1 cellular context compared by ENCODE assay signal in the genomic region with DNA sequence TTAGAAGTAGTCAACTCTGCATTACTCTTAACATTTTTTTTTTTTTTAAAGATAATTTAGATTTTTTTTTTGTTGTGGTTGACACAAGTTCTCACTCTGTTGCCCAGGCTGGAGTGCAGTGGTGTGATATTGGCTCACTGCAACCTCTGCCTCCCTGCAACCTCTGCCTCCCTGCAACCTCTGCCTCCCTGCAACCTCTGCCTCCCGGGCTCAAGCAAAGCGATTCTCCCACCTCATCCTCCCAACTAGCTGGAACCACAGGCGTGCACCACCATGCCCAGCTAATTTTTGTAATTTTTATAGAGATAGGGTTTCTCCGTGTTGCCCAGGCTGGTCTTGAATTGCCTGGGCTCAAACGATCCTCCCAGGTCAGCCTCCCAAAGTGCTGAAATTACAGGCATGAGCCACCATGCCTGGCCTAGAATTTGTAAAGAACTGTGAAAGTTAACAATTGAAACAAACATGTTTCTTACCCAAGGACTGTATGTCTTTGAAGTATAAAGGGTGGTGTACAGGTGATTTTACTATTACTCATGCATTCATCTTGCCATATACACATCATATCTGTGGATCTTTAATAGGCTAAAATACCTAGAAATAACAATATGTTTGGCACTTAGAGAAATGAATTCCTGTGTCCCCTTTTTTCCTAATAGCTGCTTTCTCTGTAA.
TF ChIP-seq lines count a peak whose summit lies in the region.

No MANE protein-coding gene starts in this region.

TF ChIP-seq in GM23338, 12 proteins besides CTCF, POLR2A, EP300 and RAD21:
- TF ChIP-seq STAT1 (IDR thresholded peaks at IDR 0.05; ENCODE audit: unreplicated experiment) (no peak), REST (IDR thresholded peaks at IDR 0.05; ENCODE audit: unreplicated experiment) (no peak), ZNF114 (CRISPR knock-in tag; IDR thresholded peaks at IDR 0.05) (no peak), EZH2phosphoT487 (IDR thresholded peaks at IDR 0.05; ENCODE audit: unreplicated experiment) (no peak), ETS1 (IDR thresholded peaks at IDR 0.05) (no peak), ZNF331 (CRISPR knock-in tag; IDR thresholded peaks at IDR 0.05; ENCODE audit: low read depth) (no peak), POLR2AphosphoS5 (IDR thresholded peaks at IDR 0.05; ENCODE audit: low read depth) (no peak), CREB1 (CRISPR knock-in tag; IDR thresholded peaks at IDR 0.05; ENCODE audit: low read depth) (no peak), EZH2 (IDR thresholded peaks at IDR 0.05; ENCODE audit: low read depth, unreplicated experiment) (no peak), NANOG (IDR thresholded peaks at IDR 0.05; ENCODE audit: borderline replicate concordance) (no peak), JUNB (IDR thresholded peaks at IDR 0.05; ENCODE audit: unreplicated experiment) (no peak)
- TF ChIP-seq, protein P1, sequence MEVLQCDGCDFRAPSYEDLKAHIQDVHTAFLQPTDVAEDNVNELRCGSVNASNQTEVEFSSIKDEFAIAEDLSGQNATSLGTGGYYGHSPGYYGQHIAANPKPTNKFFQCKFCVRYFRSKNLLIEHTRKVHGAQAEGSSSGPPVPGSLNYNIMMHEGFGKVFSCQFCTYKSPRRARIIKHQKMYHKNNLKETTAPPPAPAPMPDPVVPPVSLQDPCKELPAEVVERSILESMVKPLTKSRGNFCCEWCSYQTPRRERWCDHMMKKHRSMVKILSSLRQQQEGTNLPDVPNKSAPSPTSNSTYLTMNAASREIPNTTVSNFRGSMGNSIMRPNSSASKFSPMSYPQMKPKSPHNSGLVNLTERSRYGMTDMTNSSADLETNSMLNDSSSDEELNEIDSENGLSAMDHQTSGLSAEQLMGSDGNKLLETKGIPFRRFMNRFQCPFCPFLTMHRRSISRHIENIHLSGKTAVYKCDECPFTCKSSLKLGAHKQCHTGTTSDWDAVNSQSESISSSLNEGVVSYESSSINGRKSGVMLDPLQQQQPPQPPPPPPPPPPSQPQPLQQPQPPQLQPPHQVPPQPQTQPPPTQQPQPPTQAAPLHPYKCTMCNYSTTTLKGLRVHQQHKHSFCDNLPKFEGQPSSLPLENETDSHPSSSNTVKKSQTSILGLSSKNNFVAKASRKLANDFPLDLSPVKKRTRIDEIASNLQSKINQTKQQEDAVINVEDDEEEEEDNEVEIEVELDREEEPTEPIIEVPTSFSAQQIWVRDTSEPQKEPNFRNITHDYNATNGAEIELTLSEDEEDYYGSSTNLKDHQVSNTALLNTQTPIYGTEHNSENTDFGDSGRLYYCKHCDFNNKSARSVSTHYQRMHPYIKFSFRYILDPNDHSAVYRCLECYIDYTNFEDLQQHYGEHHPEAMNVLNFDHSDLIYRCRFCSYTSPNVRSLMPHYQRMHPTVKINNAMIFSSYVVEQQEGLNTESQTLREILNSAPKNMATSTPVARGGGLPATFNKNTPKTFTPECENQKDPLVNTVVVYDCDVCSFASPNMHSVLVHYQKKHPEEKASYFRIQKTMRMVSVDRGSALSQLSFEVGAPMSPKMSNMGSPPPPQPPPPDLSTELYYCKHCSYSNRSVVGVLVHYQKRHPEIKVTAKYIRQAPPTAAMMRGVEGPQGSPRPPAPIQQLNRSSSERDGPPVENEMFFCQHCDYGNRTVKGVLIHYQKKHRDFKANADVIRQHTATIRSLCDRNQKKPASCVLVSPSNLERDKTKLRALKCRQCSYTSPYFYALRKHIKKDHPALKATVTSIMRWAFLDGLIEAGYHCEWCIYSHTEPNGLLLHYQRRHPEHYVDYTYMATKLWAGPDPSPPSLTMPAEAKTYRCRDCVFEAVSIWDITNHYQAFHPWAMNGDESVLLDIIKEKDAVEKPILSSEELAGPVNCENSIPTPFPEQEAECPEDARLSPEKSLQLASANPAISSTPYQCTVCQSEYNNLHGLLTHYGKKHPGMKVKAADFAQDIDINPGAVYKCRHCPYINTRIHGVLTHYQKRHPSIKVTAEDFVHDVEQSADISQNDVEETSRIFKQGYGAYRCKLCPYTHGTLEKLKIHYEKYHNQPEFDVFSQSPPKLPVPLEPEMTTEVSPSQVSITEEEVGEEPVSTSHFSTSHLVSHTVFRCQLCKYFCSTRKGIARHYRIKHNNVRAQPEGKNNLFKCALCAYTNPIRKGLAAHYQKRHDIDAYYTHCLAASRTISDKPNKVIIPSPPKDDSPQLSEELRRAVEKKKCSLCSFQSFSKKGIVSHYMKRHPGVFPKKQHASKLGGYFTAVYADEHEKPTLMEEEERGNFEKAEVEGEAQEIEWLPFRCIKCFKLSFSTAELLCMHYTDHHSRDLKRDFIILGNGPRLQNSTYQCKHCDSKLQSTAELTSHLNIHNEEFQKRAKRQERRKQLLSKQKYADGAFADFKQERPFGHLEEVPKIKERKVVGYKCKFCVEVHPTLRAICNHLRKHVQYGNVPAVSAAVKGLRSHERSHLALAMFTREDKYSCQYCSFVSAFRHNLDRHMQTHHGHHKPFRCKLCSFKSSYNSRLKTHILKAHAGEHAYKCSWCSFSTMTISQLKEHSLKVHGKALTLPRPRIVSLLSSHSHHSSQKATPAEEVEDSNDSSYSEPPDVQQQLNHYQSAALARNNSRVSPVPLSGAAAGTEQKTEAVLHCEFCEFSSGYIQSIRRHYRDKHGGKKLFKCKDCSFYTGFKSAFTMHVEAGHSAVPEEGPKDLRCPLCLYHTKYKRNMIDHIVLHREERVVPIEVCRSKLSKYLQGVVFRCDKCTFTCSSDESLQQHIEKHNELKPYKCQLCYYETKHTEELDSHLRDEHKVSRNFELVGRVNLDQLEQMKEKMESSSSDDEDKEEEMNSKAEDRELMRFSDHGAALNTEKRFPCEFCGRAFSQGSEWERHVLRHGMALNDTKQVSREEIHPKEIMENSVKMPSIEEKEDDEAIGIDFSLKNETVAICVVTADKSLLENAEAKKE (CRISPR knock-in tag; IDR thresholded peaks at IDR 0.05): no peak
